In genomic region chrX:153539171-153539978, GRCh38 we compare ENCODE assay signal across 1 cellular context.
TF ChIP-seq lines count a peak whose summit lies in the region.

No MANE protein-coding gene starts in this region.

TF ChIP-seq in HEK293, 187 proteins besides CTCF, POLR2A, EP300 and RAD21 (continued from another document and continues in another):
- no peak for TF ChIP-seq ZNF558 (tag by site-specific recombination; IDR thresholded peaks at IDR 0.05)
- TF ChIP-seq ZBTB11 (tag by site-specific recombination; conservative IDR thresholded peaks at IDR 0.05; ENCODE audit: low read depth), result no peak
- TF ChIP-seq BCL11B (tag by site-specific recombination; IDR thresholded peaks at IDR 0.05; ENCODE audit: low read depth), result no peak
- no peak for TF ChIP-seq SALL2 (tag by site-specific recombination; IDR thresholded peaks at IDR 0.05; ENCODE audit: borderline replicate concordance)
- peak; percentile 99 for TF ChIP-seq ZNF2 (tag by site-specific recombination; IDR thresholded peaks at IDR 0.05)
- no peak for TF ChIP-seq OVOL3 (tag by site-specific recombination; IDR thresholded peaks at IDR 0.05)
- TF ChIP-seq HIC1 (tag by site-specific recombination; IDR thresholded peaks at IDR 0.05), result no peak
- TF ChIP-seq, protein P1, sequence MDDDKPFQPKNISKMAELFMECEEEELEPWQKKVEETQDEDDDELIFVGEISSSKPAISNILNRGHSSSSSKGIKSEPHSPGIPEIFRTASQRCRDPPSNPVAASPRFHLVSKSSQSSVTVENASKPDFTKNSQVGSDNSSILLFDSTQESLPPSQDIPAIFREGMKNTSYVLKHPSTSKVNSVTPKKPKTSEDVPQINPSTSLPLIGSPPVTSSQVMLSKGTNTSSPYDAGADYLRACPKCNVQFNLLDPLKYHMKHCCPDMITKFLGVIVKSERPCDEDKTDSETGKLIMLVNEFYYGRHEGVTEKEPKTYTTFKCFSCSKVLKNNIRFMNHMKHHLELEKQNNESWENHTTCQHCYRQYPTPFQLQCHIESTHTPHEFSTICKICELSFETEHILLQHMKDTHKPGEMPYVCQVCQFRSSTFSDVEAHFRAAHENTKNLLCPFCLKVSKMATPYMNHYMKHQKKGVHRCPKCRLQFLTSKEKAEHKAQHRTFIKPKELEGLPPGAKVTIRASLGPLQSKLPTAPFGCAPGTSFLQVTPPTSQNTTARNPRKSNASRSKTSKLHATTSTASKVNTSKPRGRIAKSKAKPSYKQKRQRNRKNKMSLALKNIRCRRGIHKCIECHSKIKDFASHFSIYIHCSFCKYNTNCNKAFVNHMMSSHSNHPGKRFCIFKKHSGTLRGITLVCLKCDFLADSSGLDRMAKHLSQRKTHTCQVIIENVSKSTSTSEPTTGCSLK (tag by site-specific recombination; IDR thresholded peaks at IDR 0.05), result no peak
- TF ChIP-seq ZNF335 (tag by site-specific recombination; conservative IDR thresholded peaks at IDR 0.05), result peak; percentile 93
- peak; percentile 91 for TF ChIP-seq ZBTB8A (tag by site-specific recombination; IDR thresholded peaks at IDR 0.05)
- TF ChIP-seq, protein P2, sequence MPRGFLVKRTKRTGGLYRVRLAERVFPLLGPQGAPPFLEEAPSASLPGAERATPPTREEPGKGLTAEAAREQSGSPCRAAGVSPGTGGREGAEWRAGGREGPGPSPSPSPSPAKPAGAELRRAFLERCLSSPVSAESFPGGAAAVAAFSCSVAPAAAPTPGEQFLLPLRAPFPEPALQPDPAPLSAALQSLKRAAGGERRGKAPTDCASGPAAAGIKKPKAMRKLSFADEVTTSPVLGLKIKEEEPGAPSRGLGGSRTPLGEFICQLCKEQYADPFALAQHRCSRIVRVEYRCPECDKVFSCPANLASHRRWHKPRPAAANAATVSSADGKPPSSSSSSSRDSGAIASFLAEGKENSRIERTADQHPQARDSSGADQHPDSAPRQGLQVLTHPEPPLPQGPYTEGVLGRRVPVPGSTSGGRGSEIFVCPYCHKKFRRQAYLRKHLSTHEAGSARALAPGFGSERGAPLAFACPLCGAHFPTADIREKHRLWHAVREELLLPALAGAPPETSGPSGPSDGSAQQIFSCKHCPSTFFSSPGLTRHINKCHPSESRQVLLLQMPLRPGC (tag by site-specific recombination; IDR thresholded peaks at IDR 0.05), result no peak
- no peak for TF ChIP-seq ZNF677 (tag by site-specific recombination; IDR thresholded peaks at IDR 0.05)
- no peak for TF ChIP-seq ZBTB10 (tag by site-specific recombination; IDR thresholded peaks at IDR 0.05)
- no peak for TF ChIP-seq MYNN (tag by site-specific recombination; IDR thresholded peaks at IDR 0.05; ENCODE audit: borderline replicate concordance)
- no peak for TF ChIP-seq ZBTB7A (tag by site-specific recombination; IDR thresholded peaks at IDR 0.05; ENCODE audit: low read depth)
- TF ChIP-seq ZNF169 (tag by site-specific recombination; IDR thresholded peaks at IDR 0.05), result no peak
- no peak for TF ChIP-seq ZNF530 (tag by site-specific recombination; IDR thresholded peaks at IDR 0.05; ENCODE audit: low read depth)
- TF ChIP-seq ZNF423 (tag by site-specific recombination; IDR thresholded peaks at IDR 0.05), result peak; percentile 18; the same call in 1 of the 2 replicates
- peak; percentile 23 for TF ChIP-seq ZBTB26 (tag by site-specific recombination; optimal IDR thresholded peaks at IDR 0.05)
- TF ChIP-seq BCL11A (tag by site-specific recombination; IDR thresholded peaks at IDR 0.05; ENCODE audit: low read depth), result no peak
- no peak for TF ChIP-seq ZNF645 (tag by site-specific recombination; IDR thresholded peaks at IDR 0.05)
- no peak for TF ChIP-seq ZNF324 (tag by site-specific recombination; IDR thresholded peaks at IDR 0.05)
- no peak for TF ChIP-seq ZNF433 (tag by site-specific recombination; IDR thresholded peaks at IDR 0.05; ENCODE audit: low read depth)
- TF ChIP-seq GLIS2 (tag by site-specific recombination; IDR thresholded peaks at IDR 0.05), result peak; percentile 23; the same call in 1 of the 2 replicates
- TF ChIP-seq ZIC2 (tag by site-specific recombination; IDR thresholded peaks at IDR 0.05), result peak; percentile 19; the same call in 1 of the 2 replicates
- TF ChIP-seq KLF1 (tag by site-specific recombination; IDR thresholded peaks at IDR 0.05), result peak; percentile 26; the same call in 1 of the 2 replicates
- TF ChIP-seq ZNF19 (tag by site-specific recombination; IDR thresholded peaks at IDR 0.05; ENCODE audit: low read depth), result no peak
- no peak for TF ChIP-seq ZNF341 (tag by site-specific recombination; IDR thresholded peaks at IDR 0.05; ENCODE audit: low read depth)
- TF ChIP-seq KLF9 (tag by site-specific recombination; IDR thresholded peaks at IDR 0.05; ENCODE audit: low read depth), result no peak
- peak; percentile 20; the same call in 1 of the 2 replicates for TF ChIP-seq FEZF1 (tag by site-specific recombination; IDR thresholded peaks at IDR 0.05)
- 0 out of 2 replicates have a peak, but pooled peaks have one; percentile 33 for TF ChIP-seq ZFHX2 (tag by site-specific recombination; conservative IDR thresholded peaks at IDR 0.05)
- TF ChIP-seq ZNF76 (tag by site-specific recombination; IDR thresholded peaks at IDR 0.05; ENCODE audit: borderline replicate concordance, low read depth), result 0 out of 2 replicates have a peak, but pooled peaks have one; percentile 37
- TF ChIP-seq ZXDB (tag by site-specific recombination; IDR thresholded peaks at IDR 0.05), result no peak
- no peak for TF ChIP-seq ZBTB49 (tag by site-specific recombination; IDR thresholded peaks at IDR 0.05; ENCODE audit: low read depth)
- TF ChIP-seq GLIS1 (tag by site-specific recombination; IDR thresholded peaks at IDR 0.05), result peak; percentile 64
- no peak for TF ChIP-seq PRDM1 (tag by site-specific recombination; IDR thresholded peaks at IDR 0.05)
- TF ChIP-seq ZNF274 (IDR thresholded peaks at IDR 0.05; ENCODE audit: low read length), result no peak
- no peak for TF ChIP-seq ZNF274 (tag by site-specific recombination; IDR thresholded peaks at IDR 0.05; ENCODE audit: borderline replicate concordance)
- TF ChIP-seq, protein P3, sequence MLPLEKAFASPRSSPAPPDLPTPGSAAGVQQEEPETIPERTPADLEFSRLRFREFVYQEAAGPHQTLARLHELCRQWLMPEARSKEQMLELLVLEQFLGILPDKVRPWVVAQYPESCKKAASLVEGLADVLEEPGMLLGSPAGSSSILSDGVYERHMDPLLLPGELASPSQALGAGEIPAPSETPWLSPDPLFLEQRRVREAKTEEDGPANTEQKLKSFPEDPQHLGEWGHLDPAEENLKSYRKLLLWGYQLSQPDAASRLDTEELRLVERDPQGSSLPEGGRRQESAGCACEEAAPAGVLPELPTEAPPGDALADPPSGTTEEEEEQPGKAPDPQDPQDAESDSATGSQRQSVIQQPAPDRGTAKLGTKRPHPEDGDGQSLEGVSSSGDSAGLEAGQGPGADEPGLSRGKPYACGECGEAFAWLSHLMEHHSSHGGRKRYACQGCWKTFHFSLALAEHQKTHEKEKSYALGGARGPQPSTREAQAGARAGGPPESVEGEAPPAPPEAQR (tag by site-specific recombination; IDR thresholded peaks at IDR 0.05), result no peak
- no peak for TF ChIP-seq KLF16 (tag by site-specific recombination; IDR thresholded peaks at IDR 0.05)
- TF ChIP-seq, protein P4, sequence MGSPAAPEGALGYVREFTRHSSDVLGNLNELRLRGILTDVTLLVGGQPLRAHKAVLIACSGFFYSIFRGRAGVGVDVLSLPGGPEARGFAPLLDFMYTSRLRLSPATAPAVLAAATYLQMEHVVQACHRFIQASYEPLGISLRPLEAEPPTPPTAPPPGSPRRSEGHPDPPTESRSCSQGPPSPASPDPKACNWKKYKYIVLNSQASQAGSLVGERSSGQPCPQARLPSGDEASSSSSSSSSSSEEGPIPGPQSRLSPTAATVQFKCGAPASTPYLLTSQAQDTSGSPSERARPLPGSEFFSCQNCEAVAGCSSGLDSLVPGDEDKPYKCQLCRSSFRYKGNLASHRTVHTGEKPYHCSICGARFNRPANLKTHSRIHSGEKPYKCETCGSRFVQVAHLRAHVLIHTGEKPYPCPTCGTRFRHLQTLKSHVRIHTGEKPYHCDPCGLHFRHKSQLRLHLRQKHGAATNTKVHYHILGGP (tag by site-specific recombination; IDR thresholded peaks at IDR 0.05), result no peak
- TF ChIP-seq ZNF837 (tag by site-specific recombination; IDR thresholded peaks at IDR 0.05), result no peak
